8 cellular contexts compared by ENCODE assay signal in genomic region chr11:93197383-93198220, GRCh38. TPM values are rescaled to one million over a fixed set of nuclear protein-coding genes. Genes with fewer than 3 reads are reported as not detected.
DNase-seq lines count a peak whose midpoint lies in the region; ATAC-seq and TF ChIP-seq lines count a peak whose summit lies in the region.

Gene SLC36A4 (minus strand): TSS chr11:93197991. CDS start chr11:93197832, 159 bp downstream.

- H3K4me3 ChIP-seq in kidney epithelial cell (ENCODE audit: low read depth, low read length): peak within 1 kb of the TSS; percentile 91

- H3K27me3 ChIP-seq in kidney epithelial cell (ENCODE audit: control insufficient read depth, insufficient read depth, low read length): no peaks in the 10 kb centered on the region

- no peak for TF ChIP-seq CTCF in kidney epithelial cell (IDR thresholded peaks at IDR 0.05; ENCODE audit: insufficient read depth, low read length, poor library complexity, severe bottlenecking)

- ATAC-seq in GM19023 (IDR thresholded peaks at IDR 0.05; ENCODE audit: unreplicated experiment): peak; percentile 92
- peak; percentile 88 for ATAC-seq in HG03196 (IDR thresholded peaks at IDR 0.05; ENCODE audit: unreplicated experiment)

- DNase-seq in AG08396 (ENCODE audit: low spot score): peak; percentile 92
- DNase-seq in NCI-H345 (lab: John Stamatoyannopoulos, UW): peak; percentile 95
- peak; percentile 75 to 76 for DNase-seq in activated CD4-positive, alpha-beta T cell treated with anti-CD3 and anti-CD28 coated beads for 24 hours (ENCODE audit: low read depth in 2 of 2)
- DNase-seq in cerebellum (ENCODE audit: low spot score): peak; percentile 87
- peak; percentile 82 for DNase-seq in kidney epithelial cell (ENCODE audit: low read depth)
- peak; percentile 91 for DNase-seq in stimulated activated CD4-positive, alpha-beta T cell treated with anti-CD3 and anti-CD28 coated beads, Interleukin-15, amount 100 ng/mL, for 24 hours

- H3K36me3 ChIP-seq in kidney epithelial cell (ENCODE audit: control insufficient read depth, insufficient read depth, low read length): no peaks in the 10 kb centered on the region

RNA-seq across cellular contexts. Expression of gene SLC36A4, which starts in this region (rescaled TPM):
- 36.9 TPM for total RNA-seq in cerebellum
- total RNA-seq in kidney epithelial cell: 9.9 and 18.8 TPM in 2 replicates

Comparison
In these comparisons a context has a peak if more than half of its experiments do, and no peak if none do; other contexts are left out.
1. Peak in every context shown above with its lines: DNase-seq, ATAC-seq and H3K4me3 ChIP-seq.